Comparison of ENCODE assay signal across 17 cellular contexts in the genomic region with DNA sequence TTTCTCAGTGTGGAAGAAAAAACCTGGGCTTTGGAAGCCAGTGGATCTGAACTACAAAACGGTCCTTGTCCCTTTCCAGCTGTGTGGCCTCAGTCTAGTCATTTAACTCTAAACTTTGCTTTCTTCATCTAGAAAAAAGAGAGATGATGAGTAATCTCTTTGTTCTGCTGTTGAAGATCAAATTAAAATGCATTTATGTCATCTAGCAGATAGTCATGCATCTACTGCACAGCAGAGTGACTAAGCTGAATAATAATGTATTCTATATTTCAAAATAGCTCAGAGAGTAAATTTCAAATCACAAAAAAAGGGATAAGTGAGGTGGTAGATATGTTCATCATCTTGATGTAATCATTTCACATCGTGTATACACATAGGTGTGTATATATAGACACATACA.
DNase-seq lines count a peak whose midpoint lies in the region; TF ChIP-seq lines count a peak whose summit lies in the region.
"Had no signal": no experiment of that assay in that cellular context is flagged by ENCODE, and none has a peak within 500 bp of the region (broad histone marks: within the 10 kb centered on the region; RNA-seq: fewer than 3 reads in every experiment).

No MANE protein-coding gene starts in this region.

- H3K36me3 ChIP-seq in mammary epithelial cell (ENCODE audit: insufficient read depth, low read length), result no peaks in the 10 kb centered on the region
- H3K36me3 ChIP-seq in vagina, result no peaks in the 10 kb centered on the region
- H3K36me3 ChIP-seq: BLaER1 had no signal

- no peak for TF ChIP-seq CTCF in mammary epithelial cell (conservative IDR thresholded peaks at IDR 0.05 in 1 of 2, IDR thresholded peaks at IDR 0.05 in 1 of 2; ENCODE audit: extremely low read depth in 1 of 2, insufficient read depth in 1 of 2, low read depth in 1 of 2, low read length in 2 of 2)
- no peak for TF ChIP-seq CTCF in MCF 10A (IDR thresholded peaks at IDR 0.05; ENCODE audit: unreplicated experiment)
- TF ChIP-seq CTCF in vagina (IDR thresholded peaks at IDR 0.05), result no peak

- dilution Hi-C loops in mammary epithelial cell (cut with HindIII; ENCODE audit: low sequenced_read_pairs), result no loop called here

- H3K4me3 ChIP-seq in mammary epithelial cell (replicated peaks in 1 of 3; ENCODE audit: insufficient read depth in 1 of 3, low read depth in 2 of 3, low read length in 3 of 3), result no peak overlapping the region
- no peak overlapping the region for H3K4me3 ChIP-seq in vagina
- H3K4me3 ChIP-seq: BLaER1, GM23338 had no signal

- CTCF ChIA-PET in mammary epithelial cell (lab: Charles Lee; ENCODE audit: low non-redundant PET) (interaction anchor here (0.6 kb wide), 1 partner anchor 20 kb away, joined by 4 read pairs; no protein-coding TSS in a partner anchor), MCF 10A (lab: Yijun Ruan, JAX) (interaction anchor here (1.1 kb wide), 1 partner anchor 12 kb away, joined by 5 read pairs; no protein-coding TSS in a partner anchor)

- H3K4me2 ChIP-seq in mammary epithelial cell (ENCODE audit: insufficient read depth, low read depth, low read length), result no peak overlapping the region
- H3K4me2 ChIP-seq: BLaER1, GM23338 had no signal

- H4K20me1 ChIP-seq in mammary epithelial cell (ENCODE audit: insufficient read depth, low read length), result no peaks in the 10 kb centered on the region
- H4K20me1 ChIP-seq: BLaER1 had no signal

- no peak overlapping the region for H3K27ac Mint-ChIP-seq in MCF 10A (ENCODE audit: low read depth, unreplicated experiment)
- H3K27ac Mint-ChIP-seq: CD8-positive, alpha-beta memory T cell; GM23338 had no signal

- no peak for TF ChIP-seq POLR2A in vagina (IDR thresholded peaks at IDR 0.05)

- peaks cover 6% of the 10 kb centered on the region for H3K36me3 Mint-ChIP-seq in MCF 10A (ENCODE audit: insufficient read depth, unreplicated experiment)
- H3K36me3 Mint-ChIP-seq: CD8-positive, alpha-beta memory T cell had no signal

- no peak overlapping the region for H3K9ac ChIP-seq in mammary epithelial cell (ENCODE audit: insufficient read depth, low read length)
- H3K9ac ChIP-seq: BLaER1 had no signal

- no peak overlapping the region for H3K4me3 Mint-ChIP-seq in MCF 10A (ENCODE audit: unreplicated experiment)
- H3K4me3 Mint-ChIP-seq: CD8-positive, alpha-beta memory T cell; GM23338 had no signal

- peak; percentile 39 for DNase-seq in mammary epithelial cell
- no peak for DNase-seq in MCF 10A (ENCODE audit: unreplicated experiment)
- peak; percentile 31 for DNase-seq in dedifferentiated amniotic fluid mesenchymal stem cell (ENCODE audit: extremely low spot score)
- DNase-seq in middle frontal gyrus (ENCODE audit: extremely low spot score, low spot score), result peak; percentile 5
- no peak for DNase-seq in nucleus accumbens (lab: John Stamatoyannopoulos, UW)
- DNase-seq in DMS153 treated with DMSO at 0.1 percent for 48 hours (lab: John Stamatoyannopoulos, UW; ENCODE audit: unreplicated experiment), result no peak
- no peak for DNase-seq in vagina (ENCODE audit: extremely low spot score in 2 of 2)
- DNase-seq: 8988T; AML-193; Caco-2; CD8-positive, alpha-beta memory T cell; DMS79 treated with DMSO at 0.1 percent for 48 hours; GDM1; H7; IMR-90 had no signal

- H2AFZ ChIP-seq in mammary epithelial cell (ENCODE audit: low read depth, low read length), result no peak overlapping the region
- H2AFZ ChIP-seq: GM23338 had no signal

- intact Hi-C loops in mammary epithelial cell (cut with micrococcal nuclease), result no loop called here
- intact Hi-C loops in MCF 10A (cut with micrococcal nuclease), result no loop called here
- intact Hi-C loops in vagina (cut with DNase I), result no loop called here

- no peaks in the 10 kb centered on the region for H3K27me3 ChIP-seq in mammary epithelial cell (ENCODE audit: insufficient read depth, low read length)
- H3K27me3 ChIP-seq in vagina, result no peaks in the 10 kb centered on the region
- H3K27me3 ChIP-seq: BLaER1 had no signal

- in situ Hi-C loops in mammary epithelial cell (cut with MboI; ENCODE audit: low sequenced_read_pairs in 2 of 2), result no loop called here

- H3K27ac ChIP-seq in mammary epithelial cell (ENCODE audit: insufficient read depth, low read depth, low read length) (no peak overlapping the region), vagina (no peak overlapping the region)
- H3K27ac ChIP-seq: BLaER1 had no signal

- no TSS peak for BruUV-seq in mammary epithelial cell (replicated peaks; lab: Mats Ljungman, UMichigan)
- BruUV-seq in MCF 10A (replicated peaks; lab: Mats Ljungman, UMichigan), result no TSS peak

- H3K9me3 Mint-ChIP-seq in MCF 10A (ENCODE audit: unreplicated experiment), result peaks cover 19% of the 10 kb centered on the region

- 83% methylated on average over 2 of the region's 2 CpGs for WGBS in mammary epithelial cell (ENCODE audit: low coverage, missing lambda C conversion rate)

- no peaks in the 10 kb centered on the region for H3K4me1 Mint-ChIP-seq in MCF 10A (ENCODE audit: insufficient read depth, unreplicated experiment)
- H3K4me1 Mint-ChIP-seq: CD8-positive, alpha-beta memory T cell; GM23338 had no signal

- no peaks in the 10 kb centered on the region for H3K79me2 ChIP-seq in mammary epithelial cell (ENCODE audit: insufficient read depth, low read length)

- H3K9me3 ChIP-seq in mammary epithelial cell (replicated peaks; ENCODE audit: insufficient read depth, low read length), result no peaks in the 10 kb centered on the region
- no peaks in the 10 kb centered on the region for H3K9me3 ChIP-seq in vagina
- H3K9me3 ChIP-seq: BLaER1, Caco-2 had no signal

- H3K27me3 Mint-ChIP-seq in MCF 10A (ENCODE audit: insufficient read depth, unreplicated experiment), result no peaks in the 10 kb centered on the region
- H3K27me3 Mint-ChIP-seq: CD8-positive, alpha-beta memory T cell had no signal

- POLR2A ChIA-PET in MCF 10A (lab: Yijun Ruan, JAX), result no interaction called here

- H3K4me1 ChIP-seq in mammary epithelial cell (ENCODE audit: insufficient read depth, low read length), result no peaks in the 10 kb centered on the region
- no peaks in the 10 kb centered on the region for H3K4me1 ChIP-seq in vagina
- H3K4me1 ChIP-seq: BLaER1, Caco-2 had no signal

Comparison
In these comparisons a context has a peak if more than half of its experiments do, and no peak if none do; other contexts are left out.
1. DNase-seq: peak in mammary epithelial cell (single experiment), dedifferentiated amniotic fluid mesenchymal stem cell (single experiment) and middle frontal gyrus (single experiment); none in MCF 10A (single experiment), nucleus accumbens (0 of 56), DMS153 treated with DMSO at 0.1 percent for 48 hours (single experiment) and vagina (0 of 2).